ENCODE assay signal across 9 cellular contexts in the genomic region with DNA sequence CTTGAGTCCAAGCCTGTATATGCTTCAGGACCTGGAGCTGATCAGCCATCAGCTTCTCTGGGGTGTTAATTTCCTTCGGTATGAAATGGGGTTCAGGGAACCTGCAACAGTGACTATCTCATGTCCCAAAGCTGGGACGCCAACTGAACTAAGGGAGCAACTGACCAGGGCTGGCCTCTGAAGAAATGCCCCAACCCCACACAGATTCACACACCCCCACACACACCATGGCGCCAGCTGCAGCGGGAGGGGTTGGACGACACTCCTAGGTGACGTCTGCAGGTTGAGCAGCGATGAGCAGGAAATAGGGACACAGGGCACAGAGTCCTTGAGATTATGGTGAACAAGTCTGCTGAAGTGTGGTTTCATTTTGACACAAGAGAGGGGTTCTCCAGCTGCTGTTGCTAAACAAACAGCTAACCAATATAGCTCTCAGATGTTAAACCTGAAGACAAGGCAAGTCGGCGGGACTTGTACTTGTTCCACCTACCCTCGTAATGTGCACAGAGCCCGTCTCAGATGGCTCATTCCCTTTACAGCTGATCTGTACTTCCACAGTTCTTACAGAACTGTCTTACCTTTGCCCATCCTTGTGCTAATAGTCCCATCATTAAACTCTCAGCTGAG. TPM values are rescaled to one million over a fixed set of nuclear protein-coding genes. Genes with fewer than 3 reads are reported as not detected.
A peak's percentile ranks its signal among the peaks of the same experiment; 100 is the strongest.
DNase-seq lines count a peak whose midpoint lies in the region; ATAC-seq, FAIRE-seq and TF ChIP-seq lines count a peak whose summit lies in the region.
"Had no signal": no experiment of that assay in that cellular context is flagged by ENCODE, and none has a peak within 500 bp of the region (broad histone marks: within the 10 kb centered on the region; RNA-seq: fewer than 3 reads in every experiment).

No MANE protein-coding gene starts in this region.

- WGBS in IMR-90 (ENCODE audit: extremely low coverage in 2 of 2, insufficient read length in 1 of 2), 2 experiments = 77% methylated on average over 5 of the region's 11 CpGs; no CpG with 5 or more reads in 1 of the 2 experiments
- 40 to 63% methylated on average over 10 to 11 of the region's 11 CpGs for WGBS in body of pancreas, 2 donors
- WGBS in prostate gland = 81% methylated on average over 11 of the region's 11 CpGs
- 67 to 68% methylated on average over 11 of the region's 11 CpGs for WGBS in GM23248 (ENCODE audit: low coverage in 1 of 2, low lambda C conversion rate in 2 of 2, missing lambda C conversion rate in 2 of 2), 2 experiments

- TF ChIP-seq RAD21 in IMR-90 (IDR thresholded peaks at IDR 0.05; ENCODE audit: low read length) = no peak

- H3K18ac ChIP-seq in IMR-90 (ENCODE audit: low read depth, low read length) = no peak overlapping the region

- no peak overlapping the region for H3K9ac ChIP-seq in IMR-90 (ENCODE audit: low read depth, low read length)
- H3K9ac ChIP-seq in GM23248 = no peak overlapping the region

- no peak overlapping the region for H2BK15ac ChIP-seq in IMR-90 (ENCODE audit: low read depth, low read length)

- H3K4me1 ChIP-seq in IMR-90 (ENCODE audit: control insufficient read depth, insufficient read depth, low read length) = peaks cover 1% of the 10 kb centered on the region; the same call in 1 of the 2 replicates
- H3K4me1 ChIP-seq in body of pancreas = peaks cover 16% of the 10 kb centered on the region
- H3K4me1 ChIP-seq in prostate gland (replicated peaks) = peaks cover 3% of the 10 kb centered on the region
- no peaks in the 10 kb centered on the region for H3K4me1 ChIP-seq in HAP-1
- H3K4me1 ChIP-seq in GM23248 (ENCODE audit: insufficient read depth) = no peaks in the 10 kb centered on the region

- CTCF ChIA-PET in IMR-90 (lab: Yijun Ruan, JAX) = interaction anchor here (0.6 kb wide), 1 partner anchor 101 kb away, joined by 6 read pairs; no protein-coding TSS in a partner anchor

- H2AK9ac ChIP-seq in IMR-90 (replicated peaks; ENCODE audit: low read depth, low read length, poor library complexity) = no peak overlapping the region

- H3K4me3 ChIP-seq in IMR-90 (ENCODE audit: insufficient read depth, low read depth, low read length) (no peak overlapping the region), body of pancreas (no peak overlapping the region), prostate gland (no peak overlapping the region), HAP-1 (no peak overlapping the region), GM23248 (no peak overlapping the region)
- H3K4me3 ChIP-seq: cardiac muscle cell had no signal

- no peak overlapping the region for H2BK5ac ChIP-seq in IMR-90 (ENCODE audit: low read depth, low read length, poor library complexity, severe bottlenecking)

- TF ChIP-seq CTCF in IMR-90 (conservative IDR thresholded peaks at IDR 0.05; ENCODE audit: low read depth, low read length) (no peak), body of pancreas (IDR thresholded peaks at IDR 0.05) (no peak), prostate gland (IDR thresholded peaks at IDR 0.05) (no peak)

- H3K23ac ChIP-seq in IMR-90 (ENCODE audit: low read depth, low read length) = no peak overlapping the region

- no peaks in the 10 kb centered on the region for H4K20me1 ChIP-seq in IMR-90 (ENCODE audit: insufficient read depth, low read length)
- H4K20me1 ChIP-seq in GM23248 (ENCODE audit: insufficient read depth) = no peaks in the 10 kb centered on the region

- no peaks in the 10 kb centered on the region for H3K79me1 ChIP-seq in IMR-90 (ENCODE audit: low read depth in 1 of 2, low read length in 2 of 2)

- H3K27ac ChIP-seq in IMR-90 (ENCODE audit: insufficient read depth, low read length) (no peak overlapping the region), body of pancreas (peak overlapping the region in 3 of 4 donors; percentile 20 to 66 (median 52)), prostate gland (no peak overlapping the region), GM23248 (no peak overlapping the region)
- H3K27ac ChIP-seq: cardiac muscle cell had no signal

- no peaks in the 10 kb centered on the region for H3K9me2 ChIP-seq in GM23248 (ENCODE audit: insufficient read depth)

- H2BK20ac ChIP-seq in IMR-90 (ENCODE audit: low read depth, low read length) = no peak overlapping the region

- H3K14ac ChIP-seq in IMR-90 (replicated peaks; ENCODE audit: low read depth, low read length) = no peak overlapping the region

- peak overlapping the region; percentile 38 for H2AK5ac ChIP-seq in IMR-90 (ENCODE audit: low read depth, low read length)

- H2AFZ ChIP-seq in IMR-90 (replicated peaks; ENCODE audit: low read length, poor library complexity) (peak overlapping the region; percentile 3), GM23248 (no peak overlapping the region)

- H3K79me2 ChIP-seq in GM23248 (ENCODE audit: insufficient read depth) = no peaks in the 10 kb centered on the region

- dilution Hi-C loops in IMR-90 (cut with HindIII; ENCODE audit: low sequenced_read_pairs, unreplicated experiment) = no loop called here

- H3F3A ChIP-seq in GM23248 (ENCODE audit: insufficient read depth) = peaks cover 3% of the 10 kb centered on the region; the same call in 1 of the 2 replicates

- POLR2A ChIA-PET in IMR-90 (lab: Charles Lee; ENCODE audit: unreplicated experiment) = no interaction called here

- H4K8ac ChIP-seq in IMR-90 (ENCODE audit: low read depth in 2 of 2, low read length in 2 of 2) = no peak overlapping the region

- no peak overlapping the region for H3K4ac ChIP-seq in IMR-90 (ENCODE audit: low read depth, low read length)

- FAIRE-seq in GM12891 (lab: Jason Lieb, UNC) = peak; percentile 88

- intact Hi-C loops in IMR-90 (cut with micrococcal nuclease) = no loop called here
- intact Hi-C loops in body of pancreas (cut with DNase I) = no loop called here
- intact Hi-C loops in prostate gland (cut with DNase I) = no loop called here

- no peaks in the 10 kb centered on the region for H3K9me3 ChIP-seq in IMR-90 (ENCODE audit: control insufficient read depth, insufficient read depth, low read length)
- H3K9me3 ChIP-seq in body of pancreas = no peaks in the 10 kb centered on the region
- H3K9me3 ChIP-seq in prostate gland = no peaks in the 10 kb centered on the region
- H3K9me3 ChIP-seq in HAP-1 = no peaks in the 10 kb centered on the region
- no peaks in the 10 kb centered on the region for H3K9me3 ChIP-seq in GM23248 (ENCODE audit: low read depth)

- no peak for TF ChIP-seq POLR2A in GM12891 (IDR thresholded peaks at IDR 0.05; ENCODE audit: low read depth, low read length)
- no peak for TF ChIP-seq POLR2A in IMR-90 (IDR thresholded peaks at IDR 0.05; ENCODE audit: low read depth, low read length)
- TF ChIP-seq POLR2A in body of pancreas (IDR thresholded peaks at IDR 0.05) = no peak
- TF ChIP-seq POLR2A in prostate gland (IDR thresholded peaks at IDR 0.05) = no peak

- H3K4me2 ChIP-seq in IMR-90 (ENCODE audit: low read depth, low read length) = no peak overlapping the region
- no peak overlapping the region for H3K4me2 ChIP-seq in GM23248 (ENCODE audit: unreplicated experiment)

- in situ Hi-C loops in IMR-90 (cut with MboI; ENCODE audit: low sequenced_read_pairs) (no loop called here), HAP-1 (cut with MboI; ENCODE audit: low sequenced_read_pairs) (no loop called here), GM23248 (cut with MboI) (no loop called here)

- ATAC-seq in GM21423 (IDR thresholded peaks at IDR 0.05; ENCODE audit: unreplicated experiment) (peak; percentile 88), IMR-90 (ENCODE audit: low read depth) (no peak), body of pancreas (peak; percentile 71)

- no peaks in the 10 kb centered on the region for H3K9me1 ChIP-seq in IMR-90 (ENCODE audit: insufficient read depth, low read length)

- H3K36me3 ChIP-seq in IMR-90 (ENCODE audit: control insufficient read depth, insufficient read depth, low read length) (no peaks in the 10 kb centered on the region), body of pancreas (replicated peaks in 1 of 2; ENCODE audit: insufficient read depth in 1 of 2, low read depth in 2 of 2) (no peaks in the 10 kb centered on the region), prostate gland (no peaks in the 10 kb centered on the region), HAP-1 (replicated peaks) (no peaks in the 10 kb centered on the region), GM23248 (ENCODE audit: low read depth) (no peaks in the 10 kb centered on the region)
- H3K36me3 ChIP-seq: cardiac muscle cell had no signal

- no peak overlapping the region for H3K56ac ChIP-seq in IMR-90 (ENCODE audit: extremely low read depth, insufficient read depth, low read length)

- no peak overlapping the region for H4K5ac ChIP-seq in IMR-90 (ENCODE audit: low read depth, low read length)

- BruUV-seq in IMR-90 (replicated peaks; lab: Mats Ljungman, UMichigan) = no TSS peak

- no peak overlapping the region for H4K91ac ChIP-seq in IMR-90 (ENCODE audit: insufficient read depth, low read depth, low read length)

- H3K27me3 ChIP-seq in IMR-90 (ENCODE audit: control insufficient read depth, insufficient read depth, low read length) = no peaks in the 10 kb centered on the region
- no peaks in the 10 kb centered on the region for H3K27me3 ChIP-seq in body of pancreas
- H3K27me3 ChIP-seq in prostate gland (replicated peaks; ENCODE audit: insufficient read depth) = no peaks in the 10 kb centered on the region
- no peaks in the 10 kb centered on the region; the same call in 1 of the 2 replicates for H3K27me3 ChIP-seq in HAP-1 (ENCODE audit: low read depth)
- H3K27me3 ChIP-seq in GM23248 (replicated peaks; ENCODE audit: insufficient read depth) = no peaks in the 10 kb centered on the region
- H3K27me3 ChIP-seq: cardiac muscle cell had no signal

- DNase-seq in GM12891 (ENCODE audit: insufficient read length, low spot score) (peak; percentile 38), IMR-90 (no peak), body of pancreas (peak; percentile 35 to 53 (median 44)), prostate gland (ENCODE audit: low spot score) (no peak), HAP-1 (ENCODE audit: low spot score in 2 of 2) (no peak), T1000 (lab: John Stamatoyannopoulos, UW) (no peak), GM23248 (no peak)

- H2BK120ac ChIP-seq in IMR-90 (ENCODE audit: low read depth, low read length) = no peak overlapping the region

TF ChIP-seq in GM12891, 5 proteins besides CTCF, POLR2A, EP300 and RAD21 (continues in another document):
- no peak for TF ChIP-seq SPI1 (IDR thresholded peaks at IDR 0.05; ENCODE audit: low read depth, low read length)
- no peak for TF ChIP-seq TAF1 (IDR thresholded peaks at IDR 0.05; ENCODE audit: low read depth, low read length)

TF ChIP-seq in IMR-90, 13 proteins besides CTCF, POLR2A, EP300 and RAD21 (continues in another document):
- TF ChIP-seq RCOR1 (IDR thresholded peaks at IDR 0.05; ENCODE audit: insufficient replicate concordance, low read length) = no peak
- no peak for TF ChIP-seq NFE2L2 (IDR thresholded peaks at IDR 0.05; ENCODE audit: low read depth, low read length)
- TF ChIP-seq MXI1 (IDR thresholded peaks at IDR 0.05; ENCODE audit: borderline replicate concordance, low read depth, low read length) = no peak

RNA-seq across cellular contexts. Expression of a gene that starts 7.5 kb away (rescaled TPM):
- polyA plus RNA-seq in GM12891 (2012; ENCODE audit: low read depth, missing spikeins) = 5.0 TPM
- total RNA-seq in IMR-90 (2012; rRNA removed) (0.72 and 0.83 TPM in 2 replicates), body of pancreas (not detected), prostate gland (1 to 10 TPM in 1 of 2 donors, under 1 TPM in 1; 0.74 to 1.0 TPM)
- polyA plus RNA-seq in IMR-90 (2012; rRNA removed) (0.14 and 0.50 TPM in 2 replicates), GM23248 (2016; fragmentation: Nextera tagmentation; extraction: Ambion mirVana) (2.6 and 3.4 TPM in 2 replicates)
- 0.11 and 0.35 TPM in 2 replicates for polyA plus RNA-seq in IMR-90 (2012; cell fraction: cytosol; rRNA removed)
- polyA plus RNA-seq in IMR-90 (2012; cell fraction: nucleus; rRNA removed; ENCODE audit: low replicate concordance) = 0.32 and 0.88 TPM in 2 replicates
- total RNA-seq in GM23248 (2014; rRNA removed; shearing (Covaris generic)) = 0.63 and 1.3 TPM in 2 replicates
- total RNA-seq: cardiac muscle cell had no signal
- polyA plus RNA-seq: cardiac muscle cell had no signal

Comparison
In these comparisons a context has a peak if more than half of its experiments do, and no peak if none do; other contexts are left out.
1. DNase-seq: peak in GM12891 (single experiment) and body of pancreas (4 of 4); none in IMR-90 (single experiment), prostate gland (single experiment), HAP-1 (0 of 2), T1000 (single experiment) and GM23248 (single experiment).
2. H3K27ac ChIP-seq: peak in body of pancreas (3 of 4); none in IMR-90 (single experiment), prostate gland (0 of 2) and GM23248 (single experiment).